In genomic region chr7:98278408-98278807, GRCh38 we compare ENCODE assay signal across 1 cellular context.
TF ChIP-seq lines count a peak whose summit lies in the region.

No MANE protein-coding gene starts in this region.

TF ChIP-seq in IMR-90, 13 proteins besides CTCF, POLR2A, EP300 and RAD21:
- TF ChIP-seq BHLHE40 (IDR thresholded peaks at IDR 0.05; ENCODE audit: low read depth, low read length) (no peak), NFE2L2 (IDR thresholded peaks at IDR 0.05; ENCODE audit: low read depth, low read length) (no peak), FOS (IDR thresholded peaks at IDR 0.05; ENCODE audit: low read depth, low read length) (no peak), MAFK (IDR thresholded peaks at IDR 0.05; ENCODE audit: low read depth, low read length) (no peak), MAZ (IDR thresholded peaks at IDR 0.05; ENCODE audit: borderline replicate concordance, low read depth, low read length) (no peak), RCOR1 (IDR thresholded peaks at IDR 0.05; ENCODE audit: insufficient replicate concordance, low read length) (no peak)
